ENCODE assay signal across 1 cellular context in the genomic region with DNA sequence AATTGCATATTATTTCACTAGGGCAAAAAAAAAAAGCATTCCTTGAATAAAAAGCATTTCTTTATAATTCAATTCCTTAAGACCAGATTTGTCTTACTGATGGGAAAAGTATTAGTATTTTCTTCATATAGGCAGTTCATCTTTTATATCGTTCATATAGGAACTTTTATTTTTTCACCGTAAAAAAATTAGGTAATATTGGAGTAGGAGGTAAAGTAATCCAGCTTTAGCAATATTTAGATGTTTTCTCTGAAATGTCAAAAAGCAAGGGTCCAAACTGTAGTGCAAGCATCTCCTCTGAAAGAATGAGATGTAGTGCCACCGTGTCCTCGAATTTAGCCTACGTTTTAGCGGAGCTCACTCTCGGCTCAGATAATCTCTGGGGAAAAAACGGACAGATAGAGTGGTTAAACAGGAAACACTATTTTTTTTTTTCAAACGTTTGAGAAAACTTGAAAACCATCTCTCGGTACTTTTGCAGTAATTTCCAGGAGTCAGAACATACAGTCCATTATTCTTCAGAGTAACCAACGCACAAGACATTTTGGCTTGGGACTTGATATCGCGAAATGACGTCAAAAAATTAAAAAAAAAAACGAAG.
TF ChIP-seq lines count a peak whose summit lies in the region.

No MANE protein-coding gene starts in this region.

TF ChIP-seq in HEK293, 187 proteins besides CTCF, POLR2A, EP300 and RAD21 (continued from another document):
- TF ChIP-seq ZFHX2 (tag by site-specific recombination; conservative IDR thresholded peaks at IDR 0.05) (no peak), ZBTB21 (tag by site-specific recombination; IDR thresholded peaks at IDR 0.05) (peak; percentile 89), ZNF311 (tag by site-specific recombination; IDR thresholded peaks at IDR 0.05; ENCODE audit: borderline replicate concordance) (no peak), ZNF571 (tag by site-specific recombination; IDR thresholded peaks at IDR 0.05) (no peak), ZNF37A (tag by site-specific recombination; IDR thresholded peaks at IDR 0.05) (no peak), ZNF394 (tag by site-specific recombination; IDR thresholded peaks at IDR 0.05; ENCODE audit: borderline replicate concordance) (0 out of 2 replicates have a peak, but pooled peaks have one; percentile 6), ZNF596 (tag by site-specific recombination; IDR thresholded peaks at IDR 0.05) (no peak), SCRT1 (tag by site-specific recombination; IDR thresholded peaks at IDR 0.05; ENCODE audit: borderline replicate concordance) (no peak), ZNF529 (tag by site-specific recombination; IDR thresholded peaks at IDR 0.05; ENCODE audit: insufficient replicate concordance) (no peak)
- TF ChIP-seq, protein P1, sequence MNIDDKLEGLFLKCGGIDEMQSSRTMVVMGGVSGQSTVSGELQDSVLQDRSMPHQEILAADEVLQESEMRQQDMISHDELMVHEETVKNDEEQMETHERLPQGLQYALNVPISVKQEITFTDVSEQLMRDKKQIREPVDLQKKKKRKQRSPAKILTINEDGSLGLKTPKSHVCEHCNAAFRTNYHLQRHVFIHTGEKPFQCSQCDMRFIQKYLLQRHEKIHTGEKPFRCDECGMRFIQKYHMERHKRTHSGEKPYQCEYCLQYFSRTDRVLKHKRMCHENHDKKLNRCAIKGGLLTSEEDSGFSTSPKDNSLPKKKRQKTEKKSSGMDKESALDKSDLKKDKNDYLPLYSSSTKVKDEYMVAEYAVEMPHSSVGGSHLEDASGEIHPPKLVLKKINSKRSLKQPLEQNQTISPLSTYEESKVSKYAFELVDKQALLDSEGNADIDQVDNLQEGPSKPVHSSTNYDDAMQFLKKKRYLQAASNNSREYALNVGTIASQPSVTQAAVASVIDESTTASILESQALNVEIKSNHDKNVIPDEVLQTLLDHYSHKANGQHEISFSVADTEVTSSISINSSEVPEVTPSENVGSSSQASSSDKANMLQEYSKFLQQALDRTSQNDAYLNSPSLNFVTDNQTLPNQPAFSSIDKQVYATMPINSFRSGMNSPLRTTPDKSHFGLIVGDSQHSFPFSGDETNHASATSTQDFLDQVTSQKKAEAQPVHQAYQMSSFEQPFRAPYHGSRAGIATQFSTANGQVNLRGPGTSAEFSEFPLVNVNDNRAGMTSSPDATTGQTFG (tag by site-specific recombination; IDR thresholded peaks at IDR 0.05; ENCODE audit: borderline replicate concordance) = no peak
TF ChIP-seq in HEK293: peak in this region for 11.
